ENCODE assay signal across 8 cellular contexts in genomic region chr2:200810967-200811335, GRCh38. TPM values are rescaled to one million over a fixed set of nuclear protein-coding genes. Genes with fewer than 3 reads are reported as not detected.
A peak's percentile ranks its signal among the peaks of the same experiment; 100 is the strongest.
DNase-seq lines count a peak whose midpoint lies in the region; ATAC-seq and TF ChIP-seq lines count a peak whose summit lies in the region.

No MANE protein-coding gene starts in this region.

- peaks cover 27% of the 10 kb centered on the region for H3K36me3 Mint-ChIP-seq in activated T-cell treated with anti-CD3 and anti-CD28 coated beads, Interleukin-2, amount 50 U/mL, for 4 hours (ENCODE audit: insufficient read depth)

- no peaks in the 10 kb centered on the region for H3K9me3 Mint-ChIP-seq in activated T-cell treated with anti-CD3 and anti-CD28 coated beads, Interleukin-2, amount 50 U/mL, for 4 hours

- no peak for DNase-seq in activated T-cell treated with anti-CD3 and anti-CD28 coated beads, Interleukin-2, amount 50 U/mL, for 4 hours
- DNase-seq in activated T-cell treated with anti-CD3 and anti-CD28 coated beads for 4 hours (no peak), astrocyte of the cerebellum (ENCODE audit: low read depth) (no peak), tibial artery (no peak), KBM-7 (no peak), C1 segment of cervical spinal cord (lab: John Stamatoyannopoulos, UW) (no peak), posterior vena cava (ENCODE audit: low spot score) (no peak)

- WGBS in liver = 9% methylated on average over 13 of the region's 13 CpGs

- H3K4me1 ChIP-seq in liver (ENCODE audit: control insufficient read depth in 4 of 4, insufficient read depth in 4 of 4, low read length in 3 of 4) (peaks cover 0 to 37% (median 21%) of the 10 kb centered on the region in 4 donors), tibial artery (peaks cover 0 to 54% (median 33%) of the 10 kb centered on the region in 4 donors)

- H3K27me3 ChIP-seq in liver (ENCODE audit: control insufficient read depth in 4 of 4, insufficient read depth in 4 of 4, low read length in 3 of 4) = no peaks in the 10 kb centered on the region
- no peaks in the 10 kb centered on the region for H3K27me3 ChIP-seq in tibial artery

- TF ChIP-seq CTCF in astrocyte of the cerebellum (IDR thresholded peaks at IDR 0.05; ENCODE audit: low read depth, low read length, missing control alignments) = no peak
- no peak for TF ChIP-seq CTCF in liver (IDR thresholded peaks at IDR 0.05; ENCODE audit: low read depth, low read length, missing input control)
- no peak for TF ChIP-seq CTCF in tibial artery (IDR thresholded peaks at IDR 0.05)

- H3K4me3 ChIP-seq in astrocyte of the cerebellum (ENCODE audit: low read depth, low read length) (peak overlapping the region; percentile 78), liver (ENCODE audit: low read depth in 1 of 3, low read length in 3 of 3) (peak overlapping the region; percentile 44 to 98 (median 53)), tibial artery (peak overlapping the region; percentile 84 to 100)

- intact Hi-C loops in tibial artery (cut with DNase I; ENCODE audit: low total_unique reads) = loop anchor here (5.0 kb wide), 2 partner anchors 51 to 261 kb away; partner anchors contain the start of genes CLK1, HYCC2 and NDUFB3
- intact Hi-C loops in posterior vena cava (cut with DNase I) = loop anchor here in 1 of 2 donors (5.0 to 10.0 kb wide), 3 partner anchors 51 to 99 kb away; partner anchors contain the start of gene CLK1

- ATAC-seq in activated T-cell treated with anti-CD3 and anti-CD28 coated beads, Interleukin-2, amount 50 U/mL, for 4 hours = no peak

- in situ Hi-C loops in astrocyte of the cerebellum (cut with HindIII; ENCODE audit: low sequenced_read_pairs) (no loop called here), KBM-7 (cut with MboI; ENCODE audit: low pct_unique_long_range_greater_than_20kb, low sequenced_read_pairs) (no loop called here)

- H3K27ac ChIP-seq in liver (ENCODE audit: low read depth in 1 of 2, low read length in 2 of 2) (peak overlapping the region; percentile 97), tibial artery (peak overlapping the region; percentile 94 to 100)

- TF ChIP-seq RAD21 in liver (IDR thresholded peaks at IDR 0.05) = no peak

- no peaks in the 10 kb centered on the region for H3K27me3 Mint-ChIP-seq in activated T-cell treated with anti-CD3 and anti-CD28 coated beads, Interleukin-2, amount 50 U/mL, for 4 hours (ENCODE audit: low read depth)

- peaks cover 47% of the 10 kb centered on the region for H3K4me1 Mint-ChIP-seq in activated T-cell treated with anti-CD3 and anti-CD28 coated beads, Interleukin-2, amount 50 U/mL, for 4 hours (ENCODE audit: low read depth)

- H3K9me3 ChIP-seq in liver (ENCODE audit: control insufficient read depth in 4 of 4, low read length in 3 of 4) = no peaks in the 10 kb centered on the region
- H3K9me3 ChIP-seq in tibial artery = no peaks in the 10 kb centered on the region

- peak overlapping the region; percentile 3 to 57 for H3K9ac ChIP-seq in liver (ENCODE audit: low read depth in 1 of 2, low read length in 2 of 2)

- H3K4me3 Mint-ChIP-seq in activated T-cell treated with anti-CD3 and anti-CD28 coated beads, Interleukin-2, amount 50 U/mL, for 4 hours = peak overlapping the region; percentile 100

- peaks cover 0 to 22% (median 20%) of the 10 kb centered on the region in 4 donors for H3K36me3 ChIP-seq in liver (ENCODE audit: control insufficient read depth in 4 of 4, insufficient read depth in 3 of 4, low read depth in 1 of 4, low read length in 3 of 4)
- H3K36me3 ChIP-seq in tibial artery = peaks cover 16 to 27% (median 23%) of the 10 kb centered on the region in 3 donors

TF ChIP-seq in liver, 16 proteins besides CTCF, POLR2A, EP300 and RAD21:
- no peak for TF ChIP-seq HNF4G (IDR thresholded peaks at IDR 0.05)
- peak; percentile 73 for TF ChIP-seq REST (IDR thresholded peaks at IDR 0.05)
- TF ChIP-seq TAF1 (conservative IDR thresholded peaks at IDR 0.05) = peak; percentile 50
TF ChIP-seq in liver: peak in this region for 2.

RNA-seq across cellular contexts. Expression of gene BZW1, which starts 0.8 kb away (rescaled TPM):
- 100 to 1,000 TPM; 466 to 484 (median 470) TPM for total RNA-seq in activated T-cell treated with anti-CD3 and anti-CD28 coated beads, Interleukin-2, amount 50 U/mL, for 4 hours
- 100 to 1,000 TPM; 169 to 189 TPM for total RNA-seq in liver
- polyA plus RNA-seq in liver = 100 to 1,000 TPM in 1 of 2 donors, 10 to 100 TPM in 1; 63.0 to 154 TPM
- total RNA-seq in posterior vena cava = 100 to 1,000 TPM; 211 to 220 TPM

RNA-seq across cellular contexts. Expression of gene CLK1, which starts 53.5 kb away (rescaled TPM):
- total RNA-seq in activated T-cell treated with anti-CD3 and anti-CD28 coated beads, Interleukin-2, amount 50 U/mL, for 4 hours = 100 to 1,000 TPM in 2 of 3 donors, 10 to 100 TPM in 1; 90.1 to 113 (median 108) TPM
- total RNA-seq in liver (10 to 100 TPM; 69.9 to 86.3 TPM), posterior vena cava (100 to 1,000 TPM in 1 of 2 donors, 10 to 100 TPM in 1; 91.2 to 127 TPM)
- 10 to 100 TPM; 21.2 to 53.7 TPM for polyA plus RNA-seq in liver
